9 cellular contexts compared by ENCODE assay signal in genomic region chr7:25351761-25352160, GRCh38.
"Had no signal": no experiment of that assay in that cellular context is flagged by ENCODE, and none has a peak within 500 bp of the region (broad histone marks: within the 10 kb centered on the region; RNA-seq: fewer than 3 reads in every experiment).

No MANE protein-coding gene starts in this region.

- H3K9me3 ChIP-seq: HAP-1 had no signal

- DNase-seq: GM23248, GOT3, H7, HFFc6, KBM-7 had no signal

- H3K4me3 ChIP-seq: GM23248, HAP-1 had no signal

- ATAC-seq: HCT116, HepG2 had no signal

- FAIRE-seq: HepG2 had no signal

- H3K27ac ChIP-seq: GM23248, HL-60 had no signal

- H3K36me3 ChIP-seq: HAP-1 had no signal

- H2AFZ ChIP-seq: GM23248 had no signal
